ENCODE assay signal across 8 cellular contexts in genomic region chr2:64454316-64455030, GRCh38. TPM values are rescaled to one million over a fixed set of nuclear protein-coding genes. Genes with fewer than 3 reads are reported as not detected.
DNase-seq lines count a peak whose midpoint lies in the region; ATAC-seq, FAIRE-seq and TF ChIP-seq lines count a peak whose summit lies in the region.

No MANE protein-coding gene starts in this region.

- CTCF ChIA-PET in A549 (lab: Yijun Ruan, JAX), result interaction anchor here (0.7 to 3.5 kb wide), 4 partner anchors 33 to 123 kb away, joined by 3 to 15 read pairs (median 4); no protein-coding TSS in a partner anchor

- 6% methylated on average over 14 of the region's 96 CpGs for WGBS in A549 (ENCODE audit: missing lambda C conversion rate)

- H3F3A ChIP-seq in OCI-LY1 (ENCODE audit: insufficient read depth, low read length), result no peaks in the 10 kb centered on the region

- H2AFZ ChIP-seq in OCI-LY1 (ENCODE audit: low read length), result no peak overlapping the region

- no peak for TF ChIP-seq CTCF in A549 (IDR thresholded peaks at IDR 0.05)
- TF ChIP-seq CTCF in OCI-LY1 (IDR thresholded peaks at IDR 0.05; ENCODE audit: low read length), result no peak
- no peak for TF ChIP-seq CTCF in natural killer cell (IDR thresholded peaks at IDR 0.05)

- H3K27me3 ChIP-seq in OCI-LY1 (ENCODE audit: insufficient read depth, low read length), result no peaks in the 10 kb centered on the region

- no peaks in the 10 kb centered on the region for H3K9me3 Mint-ChIP-seq in natural killer cell

- no peaks in the 10 kb centered on the region for H4K20me1 ChIP-seq in OCI-LY1 (ENCODE audit: insufficient read depth, low read length)

- TF ChIP-seq RAD21 in A549 (conservative IDR thresholded peaks at IDR 0.05 in 1 of 2, IDR thresholded peaks at IDR 0.05 in 1 of 2), result no peak

- H3K27ac ChIP-seq in A549 (peak overlapping the region; percentile 94 to 96), OCI-LY1 (ENCODE audit: low read depth, low read length, poor library complexity, severe bottlenecking) (peak overlapping the region; percentile 25), substantia nigra (ENCODE audit: low read depth, low read length, poor library complexity, severe bottlenecking) (peak overlapping the region; percentile 76)

- no peaks in the 10 kb centered on the region for H3K79me2 ChIP-seq in OCI-LY1 (ENCODE audit: insufficient read depth, low read length)

- intact Hi-C loops in natural killer cell (cut with micrococcal nuclease), result no loop called here

- FAIRE-seq in A549 (lab: Jason Lieb, UNC), result no peak

- POLR2A ChIA-PET in A549 (lab: Yijun Ruan, JAX), result interaction anchor here (0.7 to 1.0 kb wide), 4 partner anchors 17 to 404 kb away, joined by 3 to 10 read pairs (median 6); no protein-coding TSS in a partner anchor

- ATAC-seq in A549, result peak; percentile 77
- peak; percentile 72 for ATAC-seq in GM18502 (IDR thresholded peaks at IDR 0.05; ENCODE audit: poor library complexity, unreplicated experiment)
- ATAC-seq in HG02981 (IDR thresholded peaks at IDR 0.05; ENCODE audit: unreplicated experiment), result peak; percentile 58
- ATAC-seq in natural killer cell, result peak; percentile 72 to 80 (median 75)

- H3K9me2 ChIP-seq in OCI-LY1 (ENCODE audit: low read depth, low read length), result no peaks in the 10 kb centered on the region

- peak overlapping the region; percentile 85 for H3K4me3 ChIP-seq in A549
- H3K4me3 ChIP-seq in OCI-LY1 (ENCODE audit: low read depth, low read length, poor library complexity, severe bottlenecking), result peak overlapping the region; percentile 67

- H3K4me1 ChIP-seq in A549, result peaks cover 17% of the 10 kb centered on the region
- peaks cover 20% of the 10 kb centered on the region for H3K4me1 ChIP-seq in OCI-LY1 (ENCODE audit: insufficient read depth, low read length, severe bottlenecking)

- TF ChIP-seq EP300 in A549 (IDR thresholded peaks at IDR 0.05), result no peak

- H3K4me3 Mint-ChIP-seq in natural killer cell, result peak overlapping the region; percentile 77

- peak overlapping the region; percentile 80 for H3K4me2 ChIP-seq in A549
- H3K4me2 ChIP-seq in OCI-LY1 (ENCODE audit: low read length), result peak overlapping the region; percentile 76

- no peak for TF ChIP-seq POLR2A in A549 (IDR thresholded peaks at IDR 0.05; ENCODE audit: low read length)

- DNase-seq in A549 (ENCODE audit: low read depth in 1 of 2, low spot score in 1 of 2) (peak; percentile 55 to 68), fibroblast of peridontal ligament (ENCODE audit: extremely low read depth) (peak; percentile 17), natural killer cell (peak; percentile 19), substantia nigra (lab: John Stamatoyannopoulos, UW) (peak in 40 of 49 donors; percentile 14 to 90 (median 58))
- DNase-seq in activated T-helper 9 cell treated with anti-CD3 and anti-CD28 coated beads, Interleukin-2, amount 50 U/mL, for 16 hours (ENCODE audit: low read depth), result peak; percentile 37

- no peaks in the 10 kb centered on the region for H3K36me3 Mint-ChIP-seq in natural killer cell

- H3K9me3 ChIP-seq in A549 (no peaks in the 10 kb centered on the region), OCI-LY1 (ENCODE audit: low read length) (no peaks in the 10 kb centered on the region)

- no peak overlapping the region for H3K27ac Mint-ChIP-seq in natural killer cell

- H3K4me1 Mint-ChIP-seq in natural killer cell, result no peaks in the 10 kb centered on the region

- peaks cover 20% of the 10 kb centered on the region for H3K36me3 ChIP-seq in OCI-LY1 (ENCODE audit: insufficient read depth, low read length)

- peaks cover 15 to 28% of the 10 kb centered on the region in 2 donors for H3K27me3 Mint-ChIP-seq in natural killer cell (ENCODE audit: low read depth in 2 of 2)

- H3K9ac ChIP-seq in OCI-LY1 (ENCODE audit: low read length), result peak overlapping the region; percentile 76

TF ChIP-seq in A549, 52 proteins besides CTCF, POLR2A, EP300 and RAD21:
- TF ChIP-seq HOXB5 (CRISPR knock-in tag; IDR thresholded peaks at IDR 0.05) (no peak), PHF8 (IDR thresholded peaks at IDR 0.05; ENCODE audit: borderline replicate concordance, low read depth) (peak; percentile 38; the same call in 1 of the 2 replicates), MYC (IDR thresholded peaks at IDR 0.05; ENCODE audit: borderline replicate concordance, low read length) (0 out of 2 replicates have a peak, but pooled peaks have one; percentile 21), ATOH8 (CRISPR knock-in tag; IDR thresholded peaks at IDR 0.05; ENCODE audit: low read depth) (no peak), ZC3H11A (IDR thresholded peaks at IDR 0.05) (no peak), BCL3 (IDR thresholded peaks at IDR 0.05) (0 out of 3 replicates have a peak, but pooled peaks have one; percentile 13), ELK1 (IDR thresholded peaks at IDR 0.05; ENCODE audit: low read depth, low read length) (no peak), TFCP2L1 (CRISPR knock-in tag; IDR thresholded peaks at IDR 0.05) (0 out of 2 replicates have a peak, but pooled peaks have one; percentile 26), HOXB13 (CRISPR knock-in tag; IDR thresholded peaks at IDR 0.05; ENCODE audit: low read depth) (no peak), JUN (IDR thresholded peaks at IDR 0.05) (peak in 1 of 2 experiments; percentile 32; a peak in 2 of 5 replicates)
TF ChIP-seq in A549: peak in this region for 5.

RNA-seq across cellular contexts. Expression of gene LGALSL, which starts 0.5 kb away (rescaled TPM):
- 12.7 and 14.1 TPM in 2 replicates for polyA plus RNA-seq in A549 (2011; rRNA removed)
- 11.9 and 12.5 TPM in 2 replicates for polyA plus RNA-seq in A549 (2012; cell fraction: cytosol; rRNA removed)
- polyA plus RNA-seq in A549 (2012; cell fraction: nucleus; rRNA removed), result 3.5 and 5.6 TPM in 2 replicates
- 10.8 to 11.4 TPM (median 11.0 TPM) in 3 replicates for polyA plus RNA-seq in A549 (2017; fragmentation: RNase III; extraction: RNeasy Plus Mini Kit Qiagen cat#74134 plus additional on column Dnase treatment)
- 14.6 and 21.1 TPM in 2 replicates for polyA minus RNA-seq in A549 (2011; rRNA and poly(A)+ RNA removed)
- total RNA-seq in natural killer cell, result 1 to 10 TPM; 1.3 to 8.6 (median 2.0) TPM

Comparison
In these comparisons a context has a peak if more than half of its experiments do, and no peak if none do; other contexts are left out.
1. Peak in every context shown above with its lines: DNase-seq, ATAC-seq, H3K4me3 ChIP-seq and H3K27ac ChIP-seq.
2. H3K27ac ChIP-seq: peak in every context shown above with its lines; median percentile 95 in A549; 76 in substantia nigra; 25 in OCI-LY1.